1 cellular context compared by ENCODE assay signal in genomic region chr17:7314719-7315569, GRCh38.
A peak's percentile ranks its signal among the peaks of the same experiment; 100 is the strongest.
TF ChIP-seq lines count a peak whose summit lies in the region.

TSS of gene GPS2 (minus strand) at chr17:7315360. CDS start at chr17:7315052, 308 bp downstream.

TF ChIP-seq in HEK293, 187 proteins besides CTCF, POLR2A, EP300 and RAD21 (continued from another document and continues in another):
- TF ChIP-seq, protein P1, sequence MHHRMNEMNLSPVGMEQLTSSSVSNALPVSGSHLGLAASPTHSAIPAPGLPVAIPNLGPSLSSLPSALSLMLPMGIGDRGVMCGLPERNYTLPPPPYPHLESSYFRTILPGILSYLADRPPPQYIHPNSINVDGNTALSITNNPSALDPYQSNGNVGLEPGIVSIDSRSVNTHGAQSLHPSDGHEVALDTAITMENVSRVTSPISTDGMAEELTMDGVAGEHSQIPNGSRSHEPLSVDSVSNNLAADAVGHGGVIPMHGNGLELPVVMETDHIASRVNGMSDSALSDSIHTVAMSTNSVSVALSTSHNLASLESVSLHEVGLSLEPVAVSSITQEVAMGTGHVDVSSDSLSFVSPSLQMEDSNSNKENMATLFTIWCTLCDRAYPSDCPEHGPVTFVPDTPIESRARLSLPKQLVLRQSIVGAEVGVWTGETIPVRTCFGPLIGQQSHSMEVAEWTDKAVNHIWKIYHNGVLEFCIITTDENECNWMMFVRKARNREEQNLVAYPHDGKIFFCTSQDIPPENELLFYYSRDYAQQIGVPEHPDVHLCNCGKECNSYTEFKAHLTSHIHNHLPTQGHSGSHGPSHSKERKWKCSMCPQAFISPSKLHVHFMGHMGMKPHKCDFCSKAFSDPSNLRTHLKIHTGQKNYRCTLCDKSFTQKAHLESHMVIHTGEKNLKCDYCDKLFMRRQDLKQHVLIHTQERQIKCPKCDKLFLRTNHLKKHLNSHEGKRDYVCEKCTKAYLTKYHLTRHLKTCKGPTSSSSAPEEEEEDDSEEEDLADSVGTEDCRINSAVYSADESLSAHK (tag by site-specific recombination; IDR thresholded peaks at IDR 0.05): no peak
- no peak for TF ChIP-seq ZNF514 (tag by site-specific recombination; IDR thresholded peaks at IDR 0.05)
- TF ChIP-seq ZBTB8A (tag by site-specific recombination; IDR thresholded peaks at IDR 0.05): peak; percentile 69
- TF ChIP-seq ZNF157 (tag by site-specific recombination; IDR thresholded peaks at IDR 0.05): no peak
- TF ChIP-seq ZNF37A (tag by site-specific recombination; IDR thresholded peaks at IDR 0.05): no peak
- TF ChIP-seq BCL6B (tag by site-specific recombination; IDR thresholded peaks at IDR 0.05): no peak
- TF ChIP-seq SALL2 (tag by site-specific recombination; IDR thresholded peaks at IDR 0.05; ENCODE audit: borderline replicate concordance): no peak
- TF ChIP-seq ZNF146 (tag by site-specific recombination; IDR thresholded peaks at IDR 0.05): no peak
- TF ChIP-seq, protein P2, sequence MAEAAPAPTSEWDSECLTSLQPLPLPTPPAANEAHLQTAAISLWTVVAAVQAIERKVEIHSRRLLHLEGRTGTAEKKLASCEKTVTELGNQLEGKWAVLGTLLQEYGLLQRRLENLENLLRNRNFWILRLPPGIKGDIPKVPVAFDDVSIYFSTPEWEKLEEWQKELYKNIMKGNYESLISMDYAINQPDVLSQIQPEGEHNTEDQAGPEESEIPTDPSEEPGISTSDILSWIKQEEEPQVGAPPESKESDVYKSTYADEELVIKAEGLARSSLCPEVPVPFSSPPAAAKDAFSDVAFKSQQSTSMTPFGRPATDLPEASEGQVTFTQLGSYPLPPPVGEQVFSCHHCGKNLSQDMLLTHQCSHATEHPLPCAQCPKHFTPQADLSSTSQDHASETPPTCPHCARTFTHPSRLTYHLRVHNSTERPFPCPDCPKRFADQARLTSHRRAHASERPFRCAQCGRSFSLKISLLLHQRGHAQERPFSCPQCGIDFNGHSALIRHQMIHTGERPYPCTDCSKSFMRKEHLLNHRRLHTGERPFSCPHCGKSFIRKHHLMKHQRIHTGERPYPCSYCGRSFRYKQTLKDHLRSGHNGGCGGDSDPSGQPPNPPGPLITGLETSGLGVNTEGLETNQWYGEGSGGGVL (tag by site-specific recombination; IDR thresholded peaks at IDR 0.05): peak; percentile 10; the same call in 1 of the 2 replicates
- TF ChIP-seq ZNF529 (tag by site-specific recombination; IDR thresholded peaks at IDR 0.05; ENCODE audit: insufficient replicate concordance): no peak
- peak; percentile 62; the same call in 1 of the 2 replicates for TF ChIP-seq ZNF76 (tag by site-specific recombination; IDR thresholded peaks at IDR 0.05; ENCODE audit: borderline replicate concordance, low read depth)
- no peak for TF ChIP-seq ZNF701 (tag by site-specific recombination; IDR thresholded peaks at IDR 0.05)
- TF ChIP-seq ZNF510 (tag by site-specific recombination; IDR thresholded peaks at IDR 0.05; ENCODE audit: insufficient replicate concordance): no peak
- TF ChIP-seq GLIS1 (tag by site-specific recombination; IDR thresholded peaks at IDR 0.05): no peak; the same call in 1 of the 2 replicates
- no peak for TF ChIP-seq HOXA7 (CRISPR knock-in tag; IDR thresholded peaks at IDR 0.05; ENCODE audit: borderline replicate concordance)
- peak; percentile 34; the same call in 1 of the 2 replicates for TF ChIP-seq HIC1 (tag by site-specific recombination; IDR thresholded peaks at IDR 0.05)
- no peak for TF ChIP-seq ZNF707 (tag by site-specific recombination; IDR thresholded peaks at IDR 0.05)
- no peak for TF ChIP-seq ZNF221 (tag by site-specific recombination; IDR thresholded peaks at IDR 0.05; ENCODE audit: borderline replicate concordance)
- TF ChIP-seq ZNF121 (tag by site-specific recombination; IDR thresholded peaks at IDR 0.05): no peak
- 0 out of 2 replicates have a peak, but pooled peaks have one; percentile 37 for TF ChIP-seq BCL11A (tag by site-specific recombination; IDR thresholded peaks at IDR 0.05; ENCODE audit: low read depth)
- peak; percentile 63; the same call in 1 of the 2 replicates for TF ChIP-seq ZNF501 (tag by site-specific recombination; IDR thresholded peaks at IDR 0.05)
- TF ChIP-seq, protein P3, sequence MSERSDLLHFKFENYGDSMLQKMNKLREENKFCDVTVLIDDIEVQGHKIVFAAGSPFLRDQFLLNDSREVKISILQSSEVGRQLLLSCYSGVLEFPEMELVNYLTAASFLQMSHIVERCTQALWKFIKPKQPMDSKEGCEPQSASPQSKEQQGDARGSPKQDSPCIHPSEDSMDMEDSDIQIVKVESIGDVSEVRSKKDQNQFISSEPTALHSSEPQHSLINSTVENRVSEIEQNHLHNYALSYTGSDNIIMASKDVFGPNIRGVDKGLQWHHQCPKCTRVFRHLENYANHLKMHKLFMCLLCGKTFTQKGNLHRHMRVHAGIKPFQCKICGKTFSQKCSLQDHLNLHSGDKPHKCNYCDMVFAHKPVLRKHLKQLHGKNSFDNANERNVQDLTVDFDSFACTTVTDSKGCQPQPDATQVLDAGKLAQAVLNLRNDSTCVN (tag by site-specific recombination; optimal IDR thresholded peaks at IDR 0.05): peak; percentile 97
- TF ChIP-seq ZNF791 (tag by site-specific recombination; IDR thresholded peaks at IDR 0.05): no peak
- TF ChIP-seq OVOL3 (tag by site-specific recombination; IDR thresholded peaks at IDR 0.05): peak; percentile 41; the same call in 1 of the 2 replicates
- TF ChIP-seq ZNF2 (tag by site-specific recombination; IDR thresholded peaks at IDR 0.05): no peak
- TF ChIP-seq ZNF391 (tag by site-specific recombination; IDR thresholded peaks at IDR 0.05; ENCODE audit: borderline replicate concordance, low read depth): no peak
- TF ChIP-seq SP2 (tag by site-specific recombination; IDR thresholded peaks at IDR 0.05): peak; percentile 82
- no peak for TF ChIP-seq ZNF23 (tag by site-specific recombination; IDR thresholded peaks at IDR 0.05; ENCODE audit: borderline replicate concordance)
- TF ChIP-seq ZFP69B (tag by site-specific recombination; IDR thresholded peaks at IDR 0.05): peak; percentile 73; the same call in 1 of the 2 replicates
- TF ChIP-seq, protein P4, sequence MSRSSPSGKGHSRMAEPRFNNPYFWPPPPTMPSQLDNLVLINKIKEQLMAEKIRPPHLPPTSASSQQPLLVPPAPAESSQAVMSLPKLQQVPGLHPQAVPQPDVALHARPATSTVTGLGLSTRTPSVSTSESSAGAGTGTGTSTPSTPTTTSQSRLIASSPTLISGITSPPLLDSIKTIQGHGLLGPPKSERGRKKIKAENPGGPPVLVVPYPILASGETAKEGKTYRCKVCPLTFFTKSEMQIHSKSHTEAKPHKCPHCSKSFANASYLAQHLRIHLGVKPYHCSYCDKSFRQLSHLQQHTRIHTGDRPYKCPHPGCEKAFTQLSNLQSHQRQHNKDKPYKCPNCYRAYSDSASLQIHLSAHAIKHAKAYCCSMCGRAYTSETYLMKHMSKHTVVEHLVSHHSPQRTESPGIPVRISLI (tag by site-specific recombination; IDR thresholded peaks at IDR 0.05): no peak
- TF ChIP-seq PRDM10 (tag by site-specific recombination; IDR thresholded peaks at IDR 0.05): peak; percentile 15; the same call in 1 of the 2 replicates
- no peak for TF ChIP-seq ZNF416 (tag by site-specific recombination; IDR thresholded peaks at IDR 0.05)
- TF ChIP-seq GLIS2 (tag by site-specific recombination; IDR thresholded peaks at IDR 0.05): 0 out of 2 replicates have a peak, but pooled peaks have one; percentile 28
- TF ChIP-seq EGR2 (tag by site-specific recombination; IDR thresholded peaks at IDR 0.05; ENCODE audit: low read depth): peak; percentile 42
- no peak for TF ChIP-seq ZNF658 (tag by site-specific recombination; IDR thresholded peaks at IDR 0.05)
- TF ChIP-seq ZEB2 (tag by site-specific recombination; IDR thresholded peaks at IDR 0.05): peak; percentile 93
- TF ChIP-seq ZXDB (tag by site-specific recombination; IDR thresholded peaks at IDR 0.05): no peak; the same call in 1 of the 2 replicates
- TF ChIP-seq ZNF777 (tag by site-specific recombination; IDR thresholded peaks at IDR 0.05; ENCODE audit: borderline replicate concordance): no peak; the same call in 1 of the 2 replicates
- TF ChIP-seq ZNF692 (tag by site-specific recombination; IDR thresholded peaks at IDR 0.05): peak; percentile 60
- TF ChIP-seq, protein P5, sequence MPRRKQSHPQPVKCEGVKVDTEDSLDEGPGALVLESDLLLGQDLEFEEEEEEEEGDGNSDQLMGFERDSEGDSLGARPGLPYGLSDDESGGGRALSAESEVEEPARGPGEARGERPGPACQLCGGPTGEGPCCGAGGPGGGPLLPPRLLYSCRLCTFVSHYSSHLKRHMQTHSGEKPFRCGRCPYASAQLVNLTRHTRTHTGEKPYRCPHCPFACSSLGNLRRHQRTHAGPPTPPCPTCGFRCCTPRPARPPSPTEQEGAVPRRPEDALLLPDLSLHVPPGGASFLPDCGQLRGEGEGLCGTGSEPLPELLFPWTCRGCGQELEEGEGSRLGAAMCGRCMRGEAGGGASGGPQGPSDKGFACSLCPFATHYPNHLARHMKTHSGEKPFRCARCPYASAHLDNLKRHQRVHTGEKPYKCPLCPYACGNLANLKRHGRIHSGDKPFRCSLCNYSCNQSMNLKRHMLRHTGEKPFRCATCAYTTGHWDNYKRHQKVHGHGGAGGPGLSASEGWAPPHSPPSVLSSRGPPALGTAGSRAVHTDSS (tag by site-specific recombination; IDR thresholded peaks at IDR 0.05): no peak
- TF ChIP-seq ZSCAN16 (tag by site-specific recombination; IDR thresholded peaks at IDR 0.05): no peak
- no peak for TF ChIP-seq ZBTB49 (tag by site-specific recombination; IDR thresholded peaks at IDR 0.05; ENCODE audit: low read depth)
